ENCODE assay signal across 8 cellular contexts in the genomic region with DNA sequence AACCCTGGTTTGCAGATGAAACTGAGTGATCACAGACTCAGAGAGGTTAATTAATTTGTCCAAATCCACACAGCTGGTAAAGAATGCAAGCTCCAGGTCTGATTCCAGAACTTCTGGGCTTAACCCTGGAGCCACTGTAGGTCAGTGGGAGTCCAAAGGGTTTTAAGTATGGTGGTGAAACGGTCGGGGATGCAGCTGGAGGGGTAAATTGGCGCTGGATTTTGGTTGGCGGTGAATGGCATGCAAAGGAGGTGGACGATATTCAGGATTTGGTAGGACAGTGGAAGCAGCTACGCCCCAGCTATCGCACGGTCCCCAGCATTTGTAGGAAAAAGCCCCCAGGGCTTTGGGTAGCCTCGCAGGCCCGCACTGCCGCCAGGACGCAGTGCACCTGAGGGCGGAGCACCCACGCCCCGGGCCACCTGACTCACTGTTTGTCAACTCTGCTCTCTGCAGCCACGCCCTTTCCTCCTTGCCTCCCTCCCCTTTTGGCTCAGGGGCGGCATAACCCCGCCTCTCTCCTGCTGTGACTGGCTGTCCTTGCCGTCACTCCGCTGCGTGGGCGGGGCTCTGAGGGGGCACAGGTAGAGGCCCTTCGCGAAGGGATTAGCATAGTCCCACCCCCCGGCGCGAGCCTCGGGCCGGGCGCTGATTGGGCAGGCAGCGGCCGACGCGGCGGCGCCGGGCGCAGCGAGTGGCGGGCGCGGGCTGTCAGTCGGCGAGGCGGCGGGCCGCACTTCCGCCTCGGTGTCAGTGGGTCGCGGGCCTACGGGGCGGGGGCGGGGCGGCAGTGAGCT. TPM values are rescaled to one million over a fixed set of nuclear protein-coding genes. Genes with fewer than 3 reads are reported as not detected.
DNase-seq lines count a peak whose midpoint lies in the region; TF ChIP-seq lines count a peak whose summit lies in the region.

Gene OSBPL2, plus strand, starts transcription at position 750 of the 797 bp plus-strand sequence. CDS start 17,664 bp downstream, outside the sequence.

- H3K9me3 ChIP-seq in neutrophil = no peaks in the 10 kb centered on the region

- POLR2A ChIA-PET in HEK293T (lab: Yijun Ruan, JAX) = no interaction called here

- H3K36me3 ChIP-seq in neutrophil = peaks cover 9% of the 10 kb centered on the region

- H3K27ac ChIP-seq in neutrophil (peak within 1 kb of the TSS; percentile 99), substantia nigra (ENCODE audit: low read depth, low read length, poor library complexity, severe bottlenecking) (peak within 1 kb of the TSS; percentile 64)

- DNase-seq in GDM1 (lab: John Stamatoyannopoulos, UW) (peak; percentile 97), HEK293T (ENCODE audit: extremely low spot score) (peak; percentile 100), MV-4-11 (lab: John Stamatoyannopoulos, UW) (peak; percentile 96), SK-MEL-5 (ENCODE audit: low read depth, low spot score) (peak; percentile 99), foreskin melanocyte (peak; percentile 93), substantia nigra (lab: John Stamatoyannopoulos, UW) (peak; percentile 63 to 99 (median 98))
- peak; percentile 100 for DNase-seq in activated naive CD4-positive, alpha-beta T cell treated with Interleukin-2 at 50 U/mL for 16 hours

- CTCF ChIA-PET in HEK293T (lab: Yijun Ruan, JAX) = no interaction called here

- H3K27me3 ChIP-seq in neutrophil = peaks cover 13% of the 10 kb centered on the region

- peaks cover 48% of the 10 kb centered on the region in 2 experiments for H3K4me1 ChIP-seq in neutrophil (ENCODE audit: control insufficient read depth in 1 of 2, insufficient read depth in 1 of 2, low read depth in 1 of 2, low read length in 1 of 2)

- peak; percentile 58 for TF ChIP-seq CTCF in neutrophil (IDR thresholded peaks at IDR 0.05)

- H3K4me3 ChIP-seq in neutrophil (ENCODE audit: low read depth in 1 of 2, low read length in 1 of 2) = peak within 1 kb of the TSS; percentile 73 to 90

- in situ Hi-C loops in SK-MEL-5 (cut with HindIII; ENCODE audit: low pct_unique_long_range_greater_than_20kb, low sequenced_read_pairs) = no loop called here

TF ChIP-seq in HEK293T, 16 proteins besides CTCF, POLR2A, EP300 and RAD21:
- TF ChIP-seq CTBP1 (IDR thresholded peaks at IDR 0.05; ENCODE audit: borderline replicate concordance) (no peak), SP1 (IDR thresholded peaks at IDR 0.05) (peak; percentile 87), PKNOX1 (IDR thresholded peaks at IDR 0.05) (peak; percentile 99)

RNA-seq across cellular contexts. Expression of gene OSBPL2, which starts in this region (rescaled TPM):
- total RNA-seq in SK-MEL-5 (2014; rRNA removed; shearing (Covaris generic)) = 23.5 and 24.0 TPM in 2 replicates
- polyA plus RNA-seq in SK-MEL-5 (2015; cell fraction: cytosol; rRNA removed) = 21.0 and 22.7 TPM in 2 replicates
- polyA plus RNA-seq in SK-MEL-5 (2015; cell fraction: nucleus; rRNA removed) = 51.1 and 59.0 TPM in 2 replicates

Comparison
In these comparisons a context has a peak if more than half of its experiments do, and no peak if none do; other contexts are left out.
1. Peak in every context shown above with its lines: DNase-seq, H3K4me3 ChIP-seq and H3K27ac ChIP-seq.